8 cellular contexts compared by ENCODE assay signal in the genomic region with DNA sequence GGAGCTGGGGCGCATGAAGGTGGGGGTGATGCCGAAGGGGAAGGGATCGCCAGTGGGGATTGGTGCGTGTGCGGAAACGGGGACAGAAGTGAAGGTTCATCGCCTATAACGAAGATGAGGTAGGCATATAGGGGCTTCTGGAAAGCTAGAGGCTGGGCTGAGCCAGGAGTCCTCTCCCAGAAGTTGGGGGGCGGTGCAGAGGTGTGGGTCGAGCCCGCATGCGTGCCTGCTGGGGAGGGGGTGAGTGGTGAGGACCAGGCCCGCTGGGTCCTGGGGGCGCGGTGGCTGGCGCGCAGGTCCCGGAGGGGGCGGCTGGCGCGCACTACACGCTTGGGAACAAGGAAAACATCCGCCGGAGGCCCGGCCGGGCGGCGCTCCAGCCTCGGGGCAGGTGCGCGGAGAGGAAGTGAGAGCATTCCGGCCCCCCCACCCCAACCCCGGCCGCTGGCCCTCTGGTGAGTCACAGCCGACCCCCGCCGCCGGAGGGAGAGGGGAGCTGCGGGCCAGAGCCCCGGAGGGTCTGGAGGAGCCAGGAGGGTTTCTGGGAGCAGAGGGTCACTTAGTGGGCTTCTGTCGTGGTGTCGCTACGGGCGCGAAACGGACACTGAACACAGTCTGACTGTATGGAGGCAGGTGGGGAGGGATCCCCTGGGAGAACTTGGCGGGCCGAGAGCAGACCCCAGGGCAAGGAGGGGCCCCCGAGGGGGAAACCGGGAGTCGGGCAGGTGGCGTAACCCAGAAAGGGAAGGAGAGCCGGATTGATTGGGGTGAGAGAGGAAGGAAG.
A peak's percentile ranks its signal among the peaks of the same experiment; 100 is the strongest.
DNase-seq lines count a peak whose midpoint lies in the region; ATAC-seq and TF ChIP-seq lines count a peak whose summit lies in the region.

No MANE protein-coding gene starts in this region.

- H3K4me1 ChIP-seq in DOHH2 (ENCODE audit: control insufficient read depth, low read length) = peaks cover 41% of the 10 kb centered on the region

- no peaks in the 10 kb centered on the region for H3K27me3 ChIP-seq in DOHH2 (ENCODE audit: control insufficient read depth, low read length)

- TF ChIP-seq CTCF in DOHH2 (IDR thresholded peaks at IDR 0.05; ENCODE audit: low read depth, low read length, poor library complexity, severe bottlenecking) = peak; percentile 8

- H3K36me3 Mint-ChIP-seq in central memory CD8-positive, alpha-beta T cell (ENCODE audit: insufficient read depth) = peaks cover 13% of the 10 kb centered on the region

- H3K27ac Mint-ChIP-seq in central memory CD8-positive, alpha-beta T cell (ENCODE audit: low read depth) = peak overlapping the region; percentile 94

- H3K9me3 Mint-ChIP-seq in central memory CD8-positive, alpha-beta T cell = no peaks in the 10 kb centered on the region

- no peaks in the 10 kb centered on the region for H3K9me2 ChIP-seq in DOHH2 (replicated peaks; ENCODE audit: control insufficient read depth, low read length)

- H3K27ac ChIP-seq in DOHH2 (ENCODE audit: low read depth, low read length) = peak overlapping the region; percentile 83

- peak overlapping the region; percentile 99 for H3K4me3 Mint-ChIP-seq in central memory CD8-positive, alpha-beta T cell

- peaks cover 29% of the 10 kb centered on the region for H3K36me3 ChIP-seq in DOHH2 (ENCODE audit: control insufficient read depth, low read length)

- DNase-seq in LoVo (ENCODE audit: low spot score) (peak; percentile 72), T-helper 2 cell (peak in 3 of 5 experiments; percentile 61 to 86 (median 67)), kidney tubule cell (ENCODE audit: low spot score) (peak; percentile 72), HuH-7.5 (ENCODE audit: low spot score) (no peak)
- DNase-seq in central memory CD8-positive, alpha-beta T cell (ENCODE audit: low spot score in 2 of 2) = peak in 1 of 2 donors; percentile 53
- peak; percentile 82 for DNase-seq in stimulated activated CD4-positive, alpha-beta T cell treated with anti-CD3 and anti-CD28 coated beads, Interleukin-1b, Interleukin-23, amount 100 ng/mL, for 48 hours

- peaks cover 20% of the 10 kb centered on the region for H3F3A ChIP-seq in DOHH2 (ENCODE audit: control insufficient read depth, insufficient read depth)

- H3K79me2 ChIP-seq in DOHH2 (ENCODE audit: control insufficient read depth, low read length) = peaks cover 17% of the 10 kb centered on the region

- no peaks in the 10 kb centered on the region for H3K9me3 ChIP-seq in DOHH2 (ENCODE audit: control insufficient read depth, insufficient read depth, low read length)

- H3K4me3 ChIP-seq in DOHH2 (ENCODE audit: low read length) = peak overlapping the region; percentile 85

- ATAC-seq in GM21619 (IDR thresholded peaks at IDR 0.05; ENCODE audit: unreplicated experiment) = peak; percentile 59
- ATAC-seq in central memory CD8-positive, alpha-beta T cell (replicated peaks; ENCODE audit: extremely low read depth, poor library complexity, severe bottlenecking) = peak; percentile 82

- no peaks in the 10 kb centered on the region for H3K27me3 Mint-ChIP-seq in central memory CD8-positive, alpha-beta T cell

- peaks cover 52% of the 10 kb centered on the region for H3K4me1 Mint-ChIP-seq in central memory CD8-positive, alpha-beta T cell

- peak overlapping the region; percentile 99 for H3K4me2 ChIP-seq in DOHH2 (ENCODE audit: low read length)

- H4K20me1 ChIP-seq in DOHH2 (ENCODE audit: control insufficient read depth, insufficient read depth, low read depth, low read length) = no peaks in the 10 kb centered on the region
